Comparison of ENCODE assay signal across 22 cellular contexts in genomic region chr7:125467996-125468854, GRCh38.
"Had no signal": no experiment of that assay in that cellular context is flagged by ENCODE, and none has a peak within 500 bp of the region (broad histone marks: within the 10 kb centered on the region; RNA-seq: fewer than 3 reads in every experiment).

No MANE protein-coding gene starts in this region.

- H3K27ac Mint-ChIP-seq: activated naive CD8-positive, alpha-beta T cell; activated T-helper 17 cell treated with anti-CD3 and anti-CD28 coated beads, Interleukin-2, amount 50 U/mL, for 72 hours; effector memory CD8-positive, alpha-beta T cell; stimulated activated naive B cell treated with anti-CD40 and anti-IgM and Interleukin-4, amounts not matched to agents 10 μg/mL and 1 μg/mL and 100 μg/mL, for 72 hours had no signal

- H3K27ac ChIP-seq: adrenal gland, colonic mucosa, dorsolateral prefrontal cortex, esophagus muscularis mucosa, ovary, prostate gland, testis had no signal

- H3K4me3 Mint-ChIP-seq: activated naive CD8-positive, alpha-beta T cell; activated T-helper 17 cell treated with anti-CD3 and anti-CD28 coated beads, Interleukin-2, amount 50 U/mL, for 72 hours; effector memory CD8-positive, alpha-beta T cell; stimulated activated naive B cell treated with anti-CD40 and anti-IgM and Interleukin-4, amounts not matched to agents 10 μg/mL and 1 μg/mL and 100 μg/mL, for 72 hours had no signal

- DNase-seq: activated naive CD4-positive, alpha-beta T cell; activated T-cell treated with anti-CD3 and anti-CD28 coated beads, Interleukin-2, amount 50 U/mL, for 1 hour; adrenal gland; colonic mucosa; dorsolateral prefrontal cortex; effector memory CD8-positive, alpha-beta T cell; hippocampal formation; left ventricle myocardium superior; mammary epithelial cell; midbrain; stimulated activated CD4-positive, alpha-beta T cell treated with anti-CD3 and anti-CD28 coated beads, Interleukin-1b, Interleukin-23, amount 100 ng/mL, for 48 hours; stimulated activated naive B cell treated with anti-CD40 and anti-IgM and Interleukin-4, amounts not matched to agents 10 μg/mL and 1 μg/mL and 100 μg/mL, for 72 hours; T-helper 9 cell; testis; trophoblast cell had no signal

- H3K36me3 Mint-ChIP-seq: activated naive CD8-positive, alpha-beta T cell; stimulated activated naive B cell treated with anti-CD40 and anti-IgM and Interleukin-4, amounts not matched to agents 10 μg/mL and 1 μg/mL and 100 μg/mL, for 72 hours had no signal

- H3K4me1 Mint-ChIP-seq: activated T-helper 17 cell treated with anti-CD3 and anti-CD28 coated beads, Interleukin-2, amount 50 U/mL, for 72 hours; stimulated activated naive B cell treated with anti-CD40 and anti-IgM and Interleukin-4, amounts not matched to agents 10 μg/mL and 1 μg/mL and 100 μg/mL, for 72 hours had no signal

- H3K4me1 ChIP-seq: adrenal gland, colonic mucosa, esophagus muscularis mucosa, prostate gland, testis had no signal

- H3K27me3 ChIP-seq: adrenal gland, colonic mucosa, dorsolateral prefrontal cortex, esophagus muscularis mucosa, testis had no signal

- H3K9me3 ChIP-seq: adrenal gland, colonic mucosa, esophagus muscularis mucosa, ovary, prostate gland, testis had no signal

- H3K36me3 ChIP-seq: adrenal gland, colonic mucosa, esophagus muscularis mucosa, ovary, prostate gland had no signal

- ATAC-seq: activated T-helper 17 cell treated with anti-CD3 and anti-CD28 coated beads, Interleukin-2, amount 50 U/mL, for 72 hours; effector memory CD8-positive, alpha-beta T cell; left ventricle myocardium superior; stimulated activated naive B cell treated with anti-CD40 and anti-IgM and Interleukin-4, amounts not matched to agents 10 μg/mL and 1 μg/mL and 100 μg/mL, for 72 hours had no signal

- H3K4me3 ChIP-seq: adrenal gland, colonic mucosa, dorsolateral prefrontal cortex, esophagus muscularis mucosa, ovary, prostate gland had no signal

- FAIRE-seq: bronchial epithelial cell, frontal cortex had no signal

- H3K27me3 Mint-ChIP-seq: activated naive CD8-positive, alpha-beta T cell; activated T-helper 17 cell treated with anti-CD3 and anti-CD28 coated beads, Interleukin-2, amount 50 U/mL, for 72 hours; effector memory CD8-positive, alpha-beta T cell; stimulated activated naive B cell treated with anti-CD40 and anti-IgM and Interleukin-4, amounts not matched to agents 10 μg/mL and 1 μg/mL and 100 μg/mL, for 72 hours had no signal
